Comparison of ENCODE assay signal across 37 cellular contexts in genomic region chr11:69772646-69773045, GRCh38. TPM values are rescaled to one million over a fixed set of nuclear protein-coding genes. Genes with fewer than 3 reads are reported as not detected.
"Had no signal": no experiment of that assay in that cellular context is flagged by ENCODE, and none has a peak within 500 bp of the region (broad histone marks: within the 10 kb centered on the region; RNA-seq: fewer than 3 reads in every experiment).

No MANE protein-coding gene starts in this region.

- H3K36me3 Mint-ChIP-seq: activated CD4-positive, alpha-beta memory T cell treated with anti-CD3 and anti-CD28 coated beads for 36 hours; activated naive CD4-positive, alpha-beta T cell treated with anti-CD3 and anti-CD28 coated beads, Interleukin-2, amount 50 U/mL, for 72 hours had no signal

- H3K36me3 ChIP-seq: adrenal gland, Peyer's patch, SJSA1 had no signal

- H3K9ac ChIP-seq: KMS-11, SK-N-SH had no signal

- DNase-seq: activated CD4-positive, alpha-beta memory T cell treated with anti-CD3 and anti-CD28 coated beads for 36 hours; activated CD4-positive, alpha-beta T cell treated with anti-CD3 and anti-CD28 coated beads for 36 hours; activated CD4-positive, alpha-beta T cell treated with anti-CD3 and anti-CD28 coated beads, Interleukin-2, amount 50 U/mL, for 1 hour; activated CD8-positive, alpha-beta memory T cell treated with anti-CD3 and anti-CD28 coated beads, Interleukin-2, amount 50 U/mL, for 4 hours; activated gamma-delta T cell treated with Interleukin-2 at 50 U/mL for 16 hours; activated naive CD4-positive, alpha-beta T cell treated with anti-CD3 and anti-CD28 coated beads for 36 hours; activated T-cell treated with anti-CD3 and anti-CD28 coated beads for 4 hours; activated T-cell treated with anti-CD3 and anti-CD28 coated beads, Interleukin-2, amount 50 U/mL, for 4 hours; adrenal gland; anterior cingulate cortex; caudate nucleus; MM.1S; MV-4-11; NCI-H1092; NCI-H146; NCI-H187; NCI-H2029 treated with DMSO at 0.1 percent for 48 hours; NCI-H2107; NCI-H2171; NCI-H510A; NCI-H526; NCI-H748 treated with DMSO at 0.1 percent for 48 hours; NK-92 treated with Interleukin-12 subunit alpha and Interleukin-12 subunit beta, amount 100 ng/mL, for 24 hours; PC-3; Peyer's patch; RPMI8226; SHP77 treated with DMSO at 0.1 percent for 48 hours; SK-N-SH had no signal

- H3K4me3 Mint-ChIP-seq: activated CD4-positive, alpha-beta memory T cell treated with anti-CD3 and anti-CD28 coated beads for 36 hours; activated CD4-positive, alpha-beta T cell treated with anti-CD3 and anti-CD28 coated beads for 36 hours; activated naive CD4-positive, alpha-beta T cell treated with anti-CD3 and anti-CD28 coated beads for 36 hours; activated T-cell treated with anti-CD3 and anti-CD28 coated beads, Interleukin-2, amount 50 U/mL, for 4 hours; activated T-helper 1 cell treated with anti-CD3 and anti-CD28 coated beads, Interleukin-12 subunit alpha, Interleukin-12 subunit beta, Interleukin-2, Interleukin-4 antibody, amounts not matched to agents 30 ng/mL and 10 ng/mL and 1 ng/mL, durations not matched to agents 14 hours and 24 hours and 36 hours; brain; T-helper 1 cell treated with Interleukin-12 subunit alpha and Interleukin-12 subunit beta and Interleukin-4 antibody, amounts not matched to agents 30 μg/mL and 1 μg/mL, for 36 hours; T-helper 2 cell treated with Interferon-gamma antibody and Interleukin-4, amounts not matched to agents 5 μg/mL and 100 μg/mL, for 36 hours had no signal

- H3K4me3 ChIP-seq: adrenal gland, Peyer's patch, SJSA1 had no signal

- H3K9me3 ChIP-seq: adrenal gland, Peyer's patch, SK-N-SH had no signal

- H3K9me3 Mint-ChIP-seq: activated CD4-positive, alpha-beta memory T cell treated with anti-CD3 and anti-CD28 coated beads for 36 hours; activated naive CD4-positive, alpha-beta T cell treated with anti-CD3 and anti-CD28 coated beads for 36 hours; activated naive CD4-positive, alpha-beta T cell treated with anti-CD3 and anti-CD28 coated beads, Interleukin-2, amount 50 U/mL, for 72 hours; activated T-cell treated with anti-CD3 and anti-CD28 coated beads, Interleukin-2, amount 50 U/mL, for 4 hours; activated T-helper 1 cell treated with anti-CD3 and anti-CD28 coated beads, Interleukin-12 subunit alpha, Interleukin-12 subunit beta, Interleukin-2, Interleukin-4 antibody, amounts not matched to agents 30 ng/mL and 10 ng/mL and 1 ng/mL, durations not matched to agents 14 hours and 24 hours and 36 hours; T-helper 1 cell treated with Interleukin-12 subunit alpha and Interleukin-12 subunit beta and Interleukin-4 antibody, amounts not matched to agents 30 μg/mL and 1 μg/mL, for 36 hours; T-helper 2 cell treated with Interferon-gamma antibody and Interleukin-4, amounts not matched to agents 5 μg/mL and 100 μg/mL, for 36 hours had no signal

- H3K4me1 Mint-ChIP-seq: activated CD4-positive, alpha-beta T cell treated with anti-CD3 and anti-CD28 coated beads for 36 hours; brain had no signal

- H3K27ac ChIP-seq: adrenal gland, KMS-11, Peyer's patch, SJSA1 had no signal

- H3K27ac Mint-ChIP-seq: activated CD4-positive, alpha-beta memory T cell treated with anti-CD3 and anti-CD28 coated beads for 36 hours; activated CD4-positive, alpha-beta T cell treated with anti-CD3 and anti-CD28 coated beads for 36 hours; activated naive CD4-positive, alpha-beta T cell treated with anti-CD3 and anti-CD28 coated beads for 36 hours; activated naive CD4-positive, alpha-beta T cell treated with anti-CD3 and anti-CD28 coated beads, Interleukin-2, amount 50 U/mL, for 72 hours; activated T-helper 1 cell treated with anti-CD3 and anti-CD28 coated beads, Interleukin-12 subunit alpha, Interleukin-12 subunit beta, Interleukin-2, Interleukin-4 antibody, amounts not matched to agents 30 ng/mL and 10 ng/mL and 1 ng/mL, durations not matched to agents 14 hours and 24 hours and 36 hours; brain; T-helper 1 cell treated with Interleukin-12 subunit alpha and Interleukin-12 subunit beta and Interleukin-4 antibody, amounts not matched to agents 30 μg/mL and 1 μg/mL, for 36 hours; T-helper 2 cell treated with Interferon-gamma antibody and Interleukin-4, amounts not matched to agents 5 μg/mL and 100 μg/mL, for 36 hours had no signal

- H3K4me1 ChIP-seq: adrenal gland, Peyer's patch had no signal

RNA-seq across cellular contexts. Expression of gene FGF4, which starts 2.5 kb away (rescaled TPM):
- total RNA-seq: activated CD4-positive, alpha-beta memory T cell treated with anti-CD3 and anti-CD28 coated beads for 36 hours; activated CD4-positive, alpha-beta T cell treated with anti-CD3 and anti-CD28 coated beads for 36 hours; activated naive CD4-positive, alpha-beta T cell treated with anti-CD3 and anti-CD28 coated beads for 36 hours; activated naive CD4-positive, alpha-beta T cell treated with anti-CD3 and anti-CD28 coated beads, Interleukin-2, amount 50 U/mL, for 72 hours; activated T-cell treated with anti-CD3 and anti-CD28 coated beads, Interleukin-2, amount 50 U/mL, for 4 hours; activated T-helper 1 cell treated with anti-CD3 and anti-CD28 coated beads, Interleukin-12 subunit alpha, Interleukin-12 subunit beta, Interleukin-2, Interleukin-4 antibody, amounts not matched to agents 30 ng/mL and 10 ng/mL and 1 ng/mL, durations not matched to agents 14 hours and 24 hours and 36 hours; adrenal gland; bronchial epithelial cell; LHCN-M2; PC-3; Peyer's patch; SJSA1 had no signal
- polyA plus RNA-seq: adrenal gland, SK-N-SH had no signal

RNA-seq across cellular contexts. Expression of gene FGF3, which starts 46.6 kb away (rescaled TPM):
- total RNA-seq: activated CD4-positive, alpha-beta memory T cell treated with anti-CD3 and anti-CD28 coated beads for 36 hours; activated CD4-positive, alpha-beta T cell treated with anti-CD3 and anti-CD28 coated beads for 36 hours; activated naive CD4-positive, alpha-beta T cell treated with anti-CD3 and anti-CD28 coated beads for 36 hours; activated naive CD4-positive, alpha-beta T cell treated with anti-CD3 and anti-CD28 coated beads, Interleukin-2, amount 50 U/mL, for 72 hours; activated T-cell treated with anti-CD3 and anti-CD28 coated beads, Interleukin-2, amount 50 U/mL, for 4 hours; activated T-helper 1 cell treated with anti-CD3 and anti-CD28 coated beads, Interleukin-12 subunit alpha, Interleukin-12 subunit beta, Interleukin-2, Interleukin-4 antibody, amounts not matched to agents 30 ng/mL and 10 ng/mL and 1 ng/mL, durations not matched to agents 14 hours and 24 hours and 36 hours; adrenal gland; bronchial epithelial cell; LHCN-M2; PC-3; Peyer's patch; SJSA1 had no signal
- polyA plus RNA-seq: adrenal gland, SK-N-SH had no signal
